11 cellular contexts compared by ENCODE assay signal in genomic region chr1:36123357-36123756, GRCh38. TPM values are rescaled to one million over a fixed set of nuclear protein-coding genes. Genes with fewer than 3 reads are reported as not detected.
DNase-seq lines count a peak whose midpoint lies in the region; ATAC-seq, FAIRE-seq and TF ChIP-seq lines count a peak whose summit lies in the region.
"Had no signal": no experiment of that assay in that cellular context is flagged by ENCODE, and none has a peak within 500 bp of the region (broad histone marks: within the 10 kb centered on the region; RNA-seq: fewer than 3 reads in every experiment).

No MANE protein-coding gene starts in this region.

- H3K14ac ChIP-seq in H9 (ENCODE audit: insufficient read depth, low read length), result no peak overlapping the region

- H3K27ac ChIP-seq in GM12878 (ENCODE audit: control insufficient read depth, insufficient read depth), result no peak overlapping the region
- H3K27ac ChIP-seq in H9 (ENCODE audit: insufficient read length, low read depth, low read length), result no peak overlapping the region
- H3K27ac ChIP-seq: SK-N-MC had no signal

- TF ChIP-seq RAD21 in GM12878 (IDR thresholded peaks at IDR 0.05; ENCODE audit: insufficient read depth, low read depth, low read length), result no peak

- H3T11ph ChIP-seq in H9 (ENCODE audit: low read length), result no peak overlapping the region

- ATAC-seq in GM19395 (IDR thresholded peaks at IDR 0.05; ENCODE audit: unreplicated experiment) (peak; percentile 63), GM12878 (peak; percentile 84), memory B cell (ENCODE audit: low read depth) (peak; percentile 94), GM18909 (IDR thresholded peaks at IDR 0.05; ENCODE audit: poor library complexity, unreplicated experiment) (no peak)

- no peak for TF ChIP-seq EP300 in GM12878 (IDR thresholded peaks at IDR 0.05; ENCODE audit: borderline replicate concordance in 1 of 2, control insufficient read depth in 1 of 2, low read depth in 2 of 2, low read length in 2 of 2)

- H3K4me3 Mint-ChIP-seq in memory B cell (peak overlapping the region; percentile 59), H9 (peak overlapping the region in 1 of 2 experiments; percentile 11; a peak in 2 of 5 replicates)

- H3K4me1 ChIP-seq in GM12878 (ENCODE audit: control insufficient read depth, insufficient read depth, low read length) (peaks cover 11% of the 10 kb centered on the region), H9 (ENCODE audit: insufficient read depth, low read length) (peaks cover 2% of the 10 kb centered on the region; the same call in 1 of the 2 replicates)

- no peak overlapping the region for H2BK12ac ChIP-seq in H9 (ENCODE audit: insufficient read length, low read depth, low read length)

- TF ChIP-seq POLR2A in GM12878 (IDR thresholded peaks at IDR 0.05; ENCODE audit: low read depth, low read length), result no peak

- in situ Hi-C loops in GM12878 (cut with MboI), result no loop called here

- FAIRE-seq in GM12878 (lab: Jason Lieb, UNC), result peak; percentile 78

- CTCF ChIA-PET in GM12878 (lab: Yijun Ruan, JAX), result no interaction called here

- no peak overlapping the region for H3K9ac ChIP-seq in GM12878 (ENCODE audit: control insufficient read depth, insufficient read depth, low read length)
- no peak overlapping the region for H3K9ac ChIP-seq in H9 (ENCODE audit: extremely low read depth, insufficient read length, low read length)

- no peak overlapping the region for H3K4ac ChIP-seq in H9 (ENCODE audit: low read depth, low read length)

- no peak overlapping the region for H2BK5ac ChIP-seq in H9 (ENCODE audit: insufficient read length, low read length)

- H2BK120ac ChIP-seq in H9 (ENCODE audit: low read depth, low read length, poor library complexity, severe bottlenecking), result no peak overlapping the region

- H3K9me3 ChIP-seq in GM12878 (replicated peaks; ENCODE audit: control insufficient read depth, insufficient read depth, low read length) (no peaks in the 10 kb centered on the region), H9 (ENCODE audit: control insufficient read depth, low read depth, low read length) (no peaks in the 10 kb centered on the region)

- H2AFZ ChIP-seq in GM12878 (ENCODE audit: control insufficient read depth, low read depth, low read length), result peak overlapping the region; percentile 44
- H2AFZ ChIP-seq in H9 (ENCODE audit: low read length), result no peak overlapping the region

- H3K36me3 ChIP-seq in GM12878 (ENCODE audit: control insufficient read depth in 2 of 2, insufficient read depth in 2 of 2, low read length in 1 of 2), result no peaks in the 10 kb centered on the region

- POLR2A ChIA-PET in GM12878 (lab: Charles Lee), result no interaction called here

- intact Hi-C loops in GM12878 (cut with micrococcal nuclease; ENCODE audit: unreplicated experiment), result no loop called here

- H3K36me3 Mint-ChIP-seq in memory B cell, result no peaks in the 10 kb centered on the region
- H3K36me3 Mint-ChIP-seq in H9 (ENCODE audit: insufficient read depth in 1 of 3, low read depth in 3 of 3), result no peaks in the 10 kb centered on the region

- no peak overlapping the region for H4K8ac ChIP-seq in H9 (replicated peaks; ENCODE audit: insufficient read length, low read depth, low read length)

- H4K20me1 ChIP-seq in GM12878 (ENCODE audit: control insufficient read depth, insufficient read depth), result no peaks in the 10 kb centered on the region; the same call in 1 of the 2 replicates
- no peaks in the 10 kb centered on the region for H4K20me1 ChIP-seq in H9 (ENCODE audit: control insufficient read depth, insufficient read depth, insufficient read length)

- no peak overlapping the region for H2BK15ac ChIP-seq in H9 (ENCODE audit: low read depth, low read length)

- H3K4me3 ChIP-seq in AG10803 (ENCODE audit: low read length), result no peak overlapping the region
- 0 out of 2 replicates have a peak overlapping the region, but pooled peaks have one; percentile 29 for H3K4me3 ChIP-seq in GM12878
- H3K4me3 ChIP-seq: SK-N-MC had no signal

- H3K4me1 Mint-ChIP-seq in memory B cell (peaks cover 32% of the 10 kb centered on the region), H9 (peaks cover 17 to 28% of the 10 kb centered on the region in 2 experiments)

- H2BK20ac ChIP-seq in H9 (ENCODE audit: low read depth, low read length, poor library complexity, severe bottlenecking), result no peak overlapping the region

- TF ChIP-seq CTCF in AG10803 (conservative IDR thresholded peaks at IDR 0.05; ENCODE audit: low read length) (no peak), GM12878 (IDR thresholded peaks at IDR 0.05 in 2 of 3, conservative IDR thresholded peaks at IDR 0.05 in 1 of 3; ENCODE audit: control insufficient read depth in 2 of 3, extremely low read depth in 1 of 3, insufficient read depth in 1 of 3, low read depth in 3 of 3, low read length in 3 of 3) (no peak), H9 (conservative IDR thresholded peaks at IDR 0.05) (no peak)

- RAD21 ChIA-PET in GM12878 (lab: Charles Lee; ENCODE audit: unreplicated experiment), result no interaction called here

- SMC1A ChIA-PET in GM12878 (lab: Charles Lee; ENCODE audit: uncharacterized antibody, unreplicated experiment), result no interaction called here

- H3K4me2 ChIP-seq in GM12878 (ENCODE audit: control insufficient read depth, insufficient read depth) (peak overlapping the region; percentile 54), H9 (ENCODE audit: insufficient read depth, insufficient read length, low read length) (no peak overlapping the region)

- DNase-seq in AG10803 (ENCODE audit: low read depth) (peak; percentile 37), GM12878 (ENCODE audit: low read depth, low spot score) (peak; percentile 33), memory B cell (ENCODE audit: low spot score in 2 of 2) (peak; percentile 32 to 49), H9 (no peak), cerebellum (ENCODE audit: low spot score) (no peak), NCI-H524 treated with DMSO at 0.1 percent for 48 hours (lab: John Stamatoyannopoulos, UW) (no peak)
- DNase-seq: NCI-H1048 had no signal

- H3K79me2 ChIP-seq in GM12878 (ENCODE audit: control insufficient read depth, insufficient read depth, low read length), result no peaks in the 10 kb centered on the region
- no peaks in the 10 kb centered on the region for H3K79me2 ChIP-seq in H9 (ENCODE audit: insufficient read depth, low read length)

- no peak overlapping the region for H3K23ac ChIP-seq in H9 (ENCODE audit: insufficient read length, low read depth, low read length)

- H3K9me3 Mint-ChIP-seq in memory B cell (no peaks in the 10 kb centered on the region), H9 (no peaks in the 10 kb centered on the region; a peak in 1 of 5 replicates)

- no peak overlapping the region for H3K56ac ChIP-seq in H9 (ENCODE audit: insufficient read length, low read depth, low read length)

- peaks cover 2% of the 10 kb centered on the region for H3K23me2 ChIP-seq in H9 (ENCODE audit: insufficient read length, low read depth, low read length, poor library complexity, severe bottlenecking)

- BruUV-seq in GM12878 (replicated peaks; lab: Mats Ljungman, UMichigan), result no TSS peak

- no peak overlapping the region for H4K91ac ChIP-seq in H9 (ENCODE audit: insufficient read length, low read depth, low read length)

- no peaks in the 10 kb centered on the region for H3K79me1 ChIP-seq in H9 (ENCODE audit: insufficient read depth, low read depth, low read length, poor library complexity, severe bottlenecking)

- H2AK5ac ChIP-seq in H9 (ENCODE audit: insufficient read length, low read length), result no peak overlapping the region

- H3K27me3 Mint-ChIP-seq in memory B cell (peaks cover 25% of the 10 kb centered on the region), H9 (ENCODE audit: low read depth) (peaks cover 46% of the 10 kb centered on the region)

- H3K18ac ChIP-seq in H9 (ENCODE audit: insufficient read length, low read depth, low read length), result no peak overlapping the region

- peaks cover 4 to 11% of the 10 kb centered on the region in 2 experiments; a peak in 3 of 4 replicates for H3K27me3 ChIP-seq in GM12878 (replicated peaks in 1 of 2; ENCODE audit: control insufficient read depth in 2 of 2, insufficient read depth in 2 of 2, low read length in 1 of 2)
- H3K27me3 ChIP-seq in H9 (ENCODE audit: insufficient read depth, low read length), result peaks cover 17% of the 10 kb centered on the region; the same call in 1 of the 2 replicates

- no peak overlapping the region for H4K5ac ChIP-seq in H9 (ENCODE audit: insufficient read length, low read depth, low read length)

- under 1% methylated on average over 8 of the region's 8 CpGs for WGBS in GM12878 (ENCODE audit: insufficient coverage, insufficient replicate concordance, low lambda C conversion rate, missing lambda C conversion rate)
- no CpG with 5 or more reads among the region's 8 CpGs for WGBS in H9 (ENCODE audit: extremely low coverage, insufficient read length, low lambda C conversion rate)

- H3K27ac Mint-ChIP-seq in memory B cell (peak overlapping the region; percentile 6), H9 (no peak overlapping the region)

RNA-seq across cellular contexts. Expression of gene COL8A2, which starts 1.7 kb away (rescaled TPM):
- total RNA-seq in GM12878 (2013; cell fraction: nucleolus; rRNA removed), result 0.10 and 0.29 TPM in 2 replicates
- total RNA-seq in GM12878 (2014; rRNA removed), result 0.05 TPM in 1 of 2 replicates, not detected in the other
- not detected in 2 replicates for total RNA-seq in GM12878 (2014; rRNA removed; fragmentation: Illumina TruSeq; extraction: Trizol)
- total RNA-seq in GM12878 (2021), result 0.08 TPM in 1 of 2 replicates, not detected in the other
- 0.05 TPM for polyA plus RNA-seq in GM12878 (2011; ENCODE audit: low read depth)
- polyA plus RNA-seq in GM12878 (2011; rRNA removed), result not detected in 2 replicates
- not detected in 2 replicates for polyA plus RNA-seq in GM12878 (2011; cell fraction: cytosol; rRNA removed)
- polyA plus RNA-seq in GM12878 (2011; cell fraction: nucleus; rRNA removed), result 0.03 TPM in 1 of 2 replicates, not detected in the other
- 0.03 and 0.07 TPM in 2 replicates for polyA plus RNA-seq in GM12878 (2012)
- polyA plus RNA-seq in GM12878 (2014; fragmentation: Illumina TruSeq; extraction: Trizol), result 0.01 TPM in 1 of 2 replicates, not detected in the other
- polyA plus RNA-seq in GM12878 (2014; fragmentation: Nextera tagmentation; extraction: Ambion mirVana), result not detected
- polyA plus RNA-seq in GM12878 (2014; rRNA removed), result 0.03 TPM in 1 of 2 replicates, not detected in the other
- not detected for polyA plus RNA-seq in GM12878 (2016; fragmentation: Nextera tagmentation; extraction: Ambion mirVana)
- not detected in 2 replicates for polyA minus RNA-seq in GM12878 (2011; rRNA and poly(A)+ RNA removed)
- polyA minus RNA-seq in GM12878 (2011; cell fraction: cytosol; rRNA and poly(A)+ RNA removed), result not detected in 2 replicates
- not detected in 2 replicates for polyA minus RNA-seq in GM12878 (2011; cell fraction: nucleus; rRNA and poly(A)+ RNA removed)
- total RNA-seq in H9 (2021), result 1.5 TPM in 2 replicates
- 1.2 TPM for total RNA-seq in cerebellum

RNA-seq across cellular contexts. Expression of gene TRAPPC3, which starts 25.9 kb away (rescaled TPM):
- 29.1 and 32.2 TPM in 2 replicates for total RNA-seq in GM12878 (2013; cell fraction: nucleolus; rRNA removed)
- total RNA-seq in GM12878 (2014; rRNA removed) (68.0 and 72.2 TPM in 2 replicates), GM12878 (2014; rRNA removed; fragmentation: Illumina TruSeq; extraction: Trizol) (59.7 and 59.9 TPM in 2 replicates), GM12878 (2021) (54.4 and 60.0 TPM in 2 replicates), H9 (2021) (48.6 and 52.7 TPM in 2 replicates), cerebellum (33.7 TPM)
- 43.1 TPM for polyA plus RNA-seq in GM12878 (2011; ENCODE audit: low read depth)
- polyA plus RNA-seq in GM12878 (2011; rRNA removed) (75.3 and 80.2 TPM in 2 replicates), GM12878 (2014; fragmentation: Illumina TruSeq; extraction: Trizol) (77.8 and 93.7 TPM in 2 replicates), GM12878 (2014; fragmentation: Nextera tagmentation; extraction: Ambion mirVana) (10 to 100 TPM; 14.7 to 24.5 TPM), GM12878 (2014; rRNA removed) (73.1 and 74.9 TPM in 2 replicates), GM12878 (2016; fragmentation: Nextera tagmentation; extraction: Ambion mirVana) (100 to 1,000 TPM; 113 to 122 TPM)
- polyA plus RNA-seq in GM12878 (2011; cell fraction: cytosol; rRNA removed), result 60.3 and 63.1 TPM in 2 replicates
- polyA plus RNA-seq in GM12878 (2011; cell fraction: nucleus; rRNA removed), result 37.8 and 39.7 TPM in 2 replicates
- 39.8 and 44.0 TPM in 2 replicates for polyA plus RNA-seq in GM12878 (2012)
- polyA minus RNA-seq in GM12878 (2011; rRNA and poly(A)+ RNA removed), result 22.7 and 23.2 TPM in 2 replicates
- 11.0 and 13.9 TPM in 2 replicates for polyA minus RNA-seq in GM12878 (2011; cell fraction: cytosol; rRNA and poly(A)+ RNA removed)
- 6.9 and 11.8 TPM in 2 replicates for polyA minus RNA-seq in GM12878 (2011; cell fraction: nucleus; rRNA and poly(A)+ RNA removed)

RNA-seq across cellular contexts. Expression of gene MAP7D1, which starts 32.6 kb away (rescaled TPM):
- total RNA-seq in GM12878 (2013; cell fraction: nucleolus; rRNA removed), result 40.9 and 49.7 TPM in 2 replicates
- total RNA-seq in GM12878 (2014; rRNA removed), result 36.2 and 44.4 TPM in 2 replicates
- 26.9 and 32.0 TPM in 2 replicates for total RNA-seq in GM12878 (2014; rRNA removed; fragmentation: Illumina TruSeq; extraction: Trizol)
- total RNA-seq in GM12878 (2021), result 95.6 and 97.6 TPM in 2 replicates
- polyA plus RNA-seq in GM12878 (2011; ENCODE audit: low read depth), result 26.1 TPM
- 10.2 and 16.4 TPM in 2 replicates for polyA plus RNA-seq in GM12878 (2011; rRNA removed)
- 16.5 and 22.1 TPM in 2 replicates for polyA plus RNA-seq in GM12878 (2011; cell fraction: cytosol; rRNA removed)
- polyA plus RNA-seq in GM12878 (2011; cell fraction: nucleus; rRNA removed), result 40.7 and 54.8 TPM in 2 replicates
- polyA plus RNA-seq in GM12878 (2012), result 34.5 and 44.0 TPM in 2 replicates
- polyA plus RNA-seq in GM12878 (2014; fragmentation: Illumina TruSeq; extraction: Trizol), result 17.8 and 38.9 TPM in 2 replicates
- polyA plus RNA-seq in GM12878 (2014; fragmentation: Nextera tagmentation; extraction: Ambion mirVana), result 10 to 100 TPM in 1 of 2 experiments, 1 to 10 TPM in 1; 4.4 to 11.2 TPM
- polyA plus RNA-seq in GM12878 (2014; rRNA removed), result 45.3 and 55.6 TPM in 2 replicates
- 10 to 100 TPM; 10.0 to 14.4 TPM for polyA plus RNA-seq in GM12878 (2016; fragmentation: Nextera tagmentation; extraction: Ambion mirVana)
- polyA minus RNA-seq in GM12878 (2011; rRNA and poly(A)+ RNA removed), result 9.6 and 19.9 TPM in 2 replicates
- polyA minus RNA-seq in GM12878 (2011; cell fraction: cytosol; rRNA and poly(A)+ RNA removed), result 19.1 and 22.8 TPM in 2 replicates
- polyA minus RNA-seq in GM12878 (2011; cell fraction: nucleus; rRNA and poly(A)+ RNA removed), result 8.7 and 20.3 TPM in 2 replicates
- total RNA-seq in H9 (2021), result 49.9 and 51.6 TPM in 2 replicates
- total RNA-seq in cerebellum, result 47.5 TPM

RNA-seq across cellular contexts. Expression of gene ADPRS, which starts 34.7 kb away (rescaled TPM):
- 12.4 and 14.1 TPM in 2 replicates for total RNA-seq in GM12878 (2013; cell fraction: nucleolus; rRNA removed)
- total RNA-seq in GM12878 (2014; rRNA removed) (49.2 and 52.1 TPM in 2 replicates), GM12878 (2014; rRNA removed; fragmentation: Illumina TruSeq; extraction: Trizol) (22.7 and 25.2 TPM in 2 replicates), GM12878 (2021) (35.7 and 37.3 TPM in 2 replicates), H9 (2021) (27.8 and 28.7 TPM in 2 replicates), cerebellum (13.0 TPM)
- 15.0 TPM for polyA plus RNA-seq in GM12878 (2011; ENCODE audit: low read depth)
- polyA plus RNA-seq in GM12878 (2011; rRNA removed) (36.5 and 57.6 TPM in 2 replicates), GM12878 (2014; fragmentation: Illumina TruSeq; extraction: Trizol) (14.2 and 23.8 TPM in 2 replicates), GM12878 (2014; fragmentation: Nextera tagmentation; extraction: Ambion mirVana) (10 to 100 TPM in 1 of 2 experiments, 1 to 10 TPM in 1; 7.6 to 12.1 TPM), GM12878 (2014; rRNA removed) (40.8 and 44.3 TPM in 2 replicates), GM12878 (2016; fragmentation: Nextera tagmentation; extraction: Ambion mirVana) (10 to 100 TPM; 48.7 to 57.5 TPM)
- polyA plus RNA-seq in GM12878 (2011; cell fraction: cytosol; rRNA removed), result 75.5 and 77.1 TPM in 2 replicates
- 37.1 and 46.9 TPM in 2 replicates for polyA plus RNA-seq in GM12878 (2011; cell fraction: nucleus; rRNA removed)
- 28.8 and 35.1 TPM in 2 replicates for polyA plus RNA-seq in GM12878 (2012)
- polyA minus RNA-seq in GM12878 (2011; rRNA and poly(A)+ RNA removed), result 31.7 and 44.2 TPM in 2 replicates
- 14.8 and 16.5 TPM in 2 replicates for polyA minus RNA-seq in GM12878 (2011; cell fraction: cytosol; rRNA and poly(A)+ RNA removed)
- polyA minus RNA-seq in GM12878 (2011; cell fraction: nucleus; rRNA and poly(A)+ RNA removed), result 6.0 and 10.7 TPM in 2 replicates

RNA-seq across cellular contexts. Expression of gene TEKT2, which starts 39.5 kb away (rescaled TPM):
- 0.67 TPM in 1 of 2 replicates, not detected in the other for total RNA-seq in GM12878 (2013; cell fraction: nucleolus; rRNA removed)
- not detected in 2 replicates for total RNA-seq in GM12878 (2014; rRNA removed)
- not detected in 2 replicates for total RNA-seq in GM12878 (2014; rRNA removed; fragmentation: Illumina TruSeq; extraction: Trizol)
- not detected in 2 replicates for total RNA-seq in GM12878 (2021)
- not detected for polyA plus RNA-seq in GM12878 (2011; ENCODE audit: low read depth)
- 0.07 TPM in 1 of 2 replicates, not detected in the other for polyA plus RNA-seq in GM12878 (2011; rRNA removed)
- polyA plus RNA-seq in GM12878 (2011; cell fraction: cytosol; rRNA removed), result 0.12 TPM in 1 of 2 replicates, not detected in the other
- 0.21 TPM in 1 of 2 replicates, not detected in the other for polyA plus RNA-seq in GM12878 (2011; cell fraction: nucleus; rRNA removed)
- polyA plus RNA-seq in GM12878 (2012), result 0.27 and 0.31 TPM in 2 replicates
- not detected in 2 replicates for polyA plus RNA-seq in GM12878 (2014; fragmentation: Illumina TruSeq; extraction: Trizol)
- polyA plus RNA-seq in GM12878 (2014; fragmentation: Nextera tagmentation; extraction: Ambion mirVana), result not detected
- polyA plus RNA-seq in GM12878 (2014; rRNA removed), result not detected in 2 replicates
- polyA plus RNA-seq in GM12878 (2016; fragmentation: Nextera tagmentation; extraction: Ambion mirVana), result under 1 TPM in 1 of 2 experiments, not detected in 1; 0.13 TPM
- polyA minus RNA-seq in GM12878 (2011; rRNA and poly(A)+ RNA removed), result not detected in 2 replicates
- polyA minus RNA-seq in GM12878 (2011; cell fraction: cytosol; rRNA and poly(A)+ RNA removed), result not detected in 2 replicates
- polyA minus RNA-seq in GM12878 (2011; cell fraction: nucleus; rRNA and poly(A)+ RNA removed), result not detected in 2 replicates
- total RNA-seq in H9 (2021), result 0.20 and 0.86 TPM in 2 replicates
- 6.3 TPM for total RNA-seq in cerebellum
- total RNA-seq: myocyte had no signal

Comparison
In these comparisons a context has a peak if more than half of its experiments do, and no peak if none do; other contexts are left out.
1. DNase-seq: peak in AG10803 (single experiment), GM12878 (single experiment) and memory B cell (2 of 2); none in H9 (single experiment), cerebellum (single experiment) and NCI-H524 treated with DMSO at 0.1 percent for 48 hours (single experiment).